8 cellular contexts compared by ENCODE assay signal in genomic region chr17:29179232-29180036, GRCh38. TPM values are rescaled to one million over a fixed set of nuclear protein-coding genes. Genes with fewer than 3 reads are reported as not detected.
DNase-seq lines count a peak whose midpoint lies in the region; ATAC-seq, FAIRE-seq and TF ChIP-seq lines count a peak whose summit lies in the region.

No MANE protein-coding gene starts in this region.

- BruUV-seq in GM12878 (replicated peaks; lab: Mats Ljungman, UMichigan), result no TSS peak

- peaks cover 6% of the 10 kb centered on the region for H3K27me3 Mint-ChIP-seq in activated CD8-positive, alpha-beta memory T cell treated with anti-CD3 and anti-CD28 coated beads, Interleukin-2, amount 10 ng/mL, durations not matched to agents 7 days and 5 days

- H3K9me3 Mint-ChIP-seq in activated CD8-positive, alpha-beta memory T cell treated with anti-CD3 and anti-CD28 coated beads, Interleukin-2, amount 10 ng/mL, durations not matched to agents 7 days and 5 days (ENCODE audit: low read depth), result no peaks in the 10 kb centered on the region

- H3K4me2 ChIP-seq in GM12878 (ENCODE audit: control insufficient read depth, insufficient read depth) (peak overlapping the region; percentile 88), smooth muscle cell (peak overlapping the region; percentile 94)

- peaks cover 3% of the 10 kb centered on the region; the same call in 1 of the 2 replicates for H3K79me2 ChIP-seq in GM12878 (ENCODE audit: control insufficient read depth, insufficient read depth, low read length)
- H3K79me2 ChIP-seq in smooth muscle cell (ENCODE audit: low read depth), result peaks cover 15% of the 10 kb centered on the region

- H3K9ac ChIP-seq in GM12878 (ENCODE audit: control insufficient read depth, insufficient read depth, low read length) (peak overlapping the region; percentile 35; the same call in 1 of the 2 replicates), smooth muscle cell (ENCODE audit: low read depth) (peak overlapping the region; percentile 47)

- H3K4me1 ChIP-seq in GM12878 (ENCODE audit: control insufficient read depth, insufficient read depth, low read length) (peaks cover 17% of the 10 kb centered on the region), smooth muscle cell (ENCODE audit: low read depth) (peaks cover 15% of the 10 kb centered on the region)

- POLR2A ChIA-PET in GM12878 (lab: Charles Lee), result interaction anchor here (0.5 to 1.9 kb wide), 7 partner anchors 28 to 115 kb away, joined by 3 to 21 read pairs (median 4); partner anchors contain the start of gene NUFIP2

- SMC1A ChIA-PET in GM12878 (lab: Charles Lee; ENCODE audit: uncharacterized antibody, unreplicated experiment), result interaction anchor here (0.7 to 9.2 kb wide), 9 partner anchors 15 to 214 kb away, joined by 3 to 158 read pairs (median 4); no protein-coding TSS in a partner anchor

- intact Hi-C loops in GM12878 (cut with micrococcal nuclease; ENCODE audit: unreplicated experiment), result loop anchor here (1.0 kb wide), 1 partner anchor 30 kb away; no protein-coding TSS in a partner anchor

- ATAC-seq in activated CD8-positive, alpha-beta memory T cell treated with anti-CD3 and anti-CD28 coated beads, Interleukin-2, amount 10 ng/mL, durations not matched to agents 7 days and 5 days, result no peak
- no peak for ATAC-seq in GM12878
- ATAC-seq in HG02623 (IDR thresholded peaks at IDR 0.05; ENCODE audit: unreplicated experiment), result no peak
- ATAC-seq in activated CD4-positive, CD25-positive, alpha-beta regulatory T cell treated with anti-CD3 and anti-CD28 coated beads, Interleukin-2, amount 50 U/mL, for 24 hours, result no peak

- peaks cover 34% of the 10 kb centered on the region for H3K4me1 Mint-ChIP-seq in activated CD8-positive, alpha-beta memory T cell treated with anti-CD3 and anti-CD28 coated beads, Interleukin-2, amount 10 ng/mL, durations not matched to agents 7 days and 5 days

- no peaks in the 10 kb centered on the region for H3K36me3 ChIP-seq in GM12878 (ENCODE audit: control insufficient read depth in 2 of 2, insufficient read depth in 2 of 2, low read length in 1 of 2)
- H3K36me3 ChIP-seq in smooth muscle cell (ENCODE audit: low read depth), result no peaks in the 10 kb centered on the region

- RAD21 ChIA-PET in GM12878 (lab: Charles Lee; ENCODE audit: unreplicated experiment), result interaction anchor here (0.6 to 10.4 kb wide), 15 partner anchors 16 to 214 kb away, joined by 3 to 207 read pairs (median 5); no protein-coding TSS in a partner anchor

- H3K27me3 ChIP-seq in GM12878 (replicated peaks in 1 of 2; ENCODE audit: control insufficient read depth in 2 of 2, insufficient read depth in 2 of 2, low read length in 1 of 2) (no peaks in the 10 kb centered on the region), smooth muscle cell (ENCODE audit: low read depth) (no peaks in the 10 kb centered on the region)

- CTCF ChIA-PET in activated CD8-positive, alpha-beta memory T cell treated with anti-CD3 and anti-CD28 coated beads, Interleukin-2, amount 10 ng/mL, durations not matched to agents 7 days and 5 days (lab: Charles Lee), result interaction anchor here (0.7 to 23.1 kb wide), 35 partner anchors 8 to 1833 kb away, joined by 3 to 541 read pairs (median 5); no protein-coding TSS in a partner anchor
- CTCF ChIA-PET in GM12878 (lab: Yijun Ruan, JAX), result interaction anchor here (0.7 to 12.9 kb wide), 21 partner anchors 10 to 357 kb away, joined by 3 to 260 read pairs (median 5); no protein-coding TSS in a partner anchor

- H3K27ac Mint-ChIP-seq in activated CD8-positive, alpha-beta memory T cell treated with anti-CD3 and anti-CD28 coated beads, Interleukin-2, amount 10 ng/mL, durations not matched to agents 7 days and 5 days, result no peak overlapping the region

- peak overlapping the region; percentile 72; the same call in 1 of the 2 replicates for H3K4me3 ChIP-seq in GM12878
- peak overlapping the region; percentile 66 for H3K4me3 ChIP-seq in smooth muscle cell

- no peaks in the 10 kb centered on the region for H3K36me3 Mint-ChIP-seq in activated CD8-positive, alpha-beta memory T cell treated with anti-CD3 and anti-CD28 coated beads, Interleukin-2, amount 10 ng/mL, durations not matched to agents 7 days and 5 days

- H2AFZ ChIP-seq in GM12878 (ENCODE audit: control insufficient read depth, low read depth, low read length), result peak overlapping the region; percentile 33; the same call in 1 of the 2 replicates
- H2AFZ ChIP-seq in smooth muscle cell (ENCODE audit: low read depth), result peak overlapping the region; percentile 68

- DNase-seq in activated CD8-positive, alpha-beta memory T cell treated with anti-CD3 and anti-CD28 coated beads, Interleukin-2, amount 10 ng/mL, durations not matched to agents 7 days and 5 days, result no peak
- no peak for DNase-seq in activated CD8-positive, alpha-beta memory T cell treated with anti-CD3 and anti-CD28 coated beads, Interleukin-2, amount 50 U/mL, for 48 hours
- DNase-seq in NCI-H510A (lab: John Stamatoyannopoulos, UW), result peak; percentile 27
- DNase-seq in GM12878 (ENCODE audit: low read depth, low spot score), result no peak
- DNase-seq in iPS-NIHi7 (ENCODE audit: extremely low spot score), result peak; percentile 79
- DNase-seq in smooth muscle cell (lab: John Stamatoyannopoulos, UW; ENCODE audit: unreplicated experiment), result no peak

- H3K4me3 Mint-ChIP-seq in activated CD8-positive, alpha-beta memory T cell treated with anti-CD3 and anti-CD28 coated beads, Interleukin-2, amount 10 ng/mL, durations not matched to agents 7 days and 5 days, result peak overlapping the region; percentile 14

- in situ Hi-C loops in GM12878 (cut with MboI), result no loop called here

- 61% methylated on average over 24 of the region's 28 CpGs for WGBS in GM12878 (ENCODE audit: insufficient coverage, insufficient replicate concordance, low lambda C conversion rate, missing lambda C conversion rate)
- 6% methylated on average over 24 of the region's 28 CpGs for WGBS in smooth muscle cell (ENCODE audit: low lambda C conversion rate)

- TF ChIP-seq CTCF in GM12878 (IDR thresholded peaks at IDR 0.05 in 2 of 3, conservative IDR thresholded peaks at IDR 0.05 in 1 of 3; ENCODE audit: control insufficient read depth in 2 of 3, extremely low read depth in 1 of 3, insufficient read depth in 1 of 3, low read depth in 3 of 3, low read length in 3 of 3) (no peak), smooth muscle cell (IDR thresholded peaks at IDR 0.05; ENCODE audit: borderline replicate concordance, insufficient read depth, poor library complexity, severe bottlenecking) (no peak)

- H3K9me3 ChIP-seq in GM12878 (replicated peaks; ENCODE audit: control insufficient read depth, insufficient read depth, low read length), result no peaks in the 10 kb centered on the region
- H3K9me3 ChIP-seq in smooth muscle cell (replicated peaks; ENCODE audit: low read depth), result no peaks in the 10 kb centered on the region

- H3F3A ChIP-seq in smooth muscle cell (ENCODE audit: low read depth), result no peaks in the 10 kb centered on the region

- H4K20me1 ChIP-seq in GM12878 (ENCODE audit: control insufficient read depth, insufficient read depth) (no peaks in the 10 kb centered on the region), smooth muscle cell (ENCODE audit: low read depth) (peaks cover 11% of the 10 kb centered on the region)

- TF ChIP-seq EP300 in GM12878 (IDR thresholded peaks at IDR 0.05; ENCODE audit: borderline replicate concordance in 1 of 2, control insufficient read depth in 1 of 2, low read depth in 2 of 2, low read length in 2 of 2), result no peak

- TF ChIP-seq RAD21 in GM12878 (IDR thresholded peaks at IDR 0.05; ENCODE audit: insufficient read depth, low read depth, low read length), result no peak

- no peak overlapping the region for H3K27ac ChIP-seq in GM12878 (ENCODE audit: control insufficient read depth, insufficient read depth)
- no peak overlapping the region for H3K27ac ChIP-seq in smooth muscle cell (ENCODE audit: low read depth)

- no peak for TF ChIP-seq POLR2A in GM12878 (IDR thresholded peaks at IDR 0.05; ENCODE audit: low read depth, low read length)

- FAIRE-seq in GM12878 (lab: Jason Lieb, UNC), result no peak

TF ChIP-seq in GM12878, 131 proteins besides CTCF, POLR2A, EP300 and RAD21 (continues in another document):
- no peak for TF ChIP-seq SMARCA5 (IDR thresholded peaks at IDR 0.05)
- TF ChIP-seq PAX5 (IDR thresholded peaks at IDR 0.05; ENCODE audit: borderline replicate concordance, low read depth, low read length), result no peak
- no peak for TF ChIP-seq FOXM1 (IDR thresholded peaks at IDR 0.05; ENCODE audit: low read depth, low read length)
- TF ChIP-seq JUND (IDR thresholded peaks at IDR 0.05; ENCODE audit: low read depth, low read length), result no peak

RNA-seq across cellular contexts. Expression of gene MYO18A, which starts 0.8 kb away (rescaled TPM):
- total RNA-seq in activated CD8-positive, alpha-beta memory T cell treated with anti-CD3 and anti-CD28 coated beads, Interleukin-2, amount 10 ng/mL, durations not matched to agents 7 days and 5 days, result 10 to 100 TPM; 67.7 to 85.8 TPM
- total RNA-seq in GM12878 (2013; cell fraction: nucleolus; rRNA removed), result 128 and 136 TPM in 2 replicates
- 42.8 and 43.5 TPM in 2 replicates for total RNA-seq in GM12878 (2014; rRNA removed)
- total RNA-seq in GM12878 (2014; rRNA removed; fragmentation: Illumina TruSeq; extraction: Trizol), result 21.5 and 24.4 TPM in 2 replicates
- total RNA-seq in GM12878 (2021), result 60.9 and 66.0 TPM in 2 replicates
- 33.0 TPM for polyA plus RNA-seq in GM12878 (2011; ENCODE audit: low read depth)
- polyA plus RNA-seq in GM12878 (2011; rRNA removed), result 4.6 and 9.8 TPM in 2 replicates
- polyA plus RNA-seq in GM12878 (2011; cell fraction: cytosol; rRNA removed), result 10.8 and 17.4 TPM in 2 replicates
- polyA plus RNA-seq in GM12878 (2011; cell fraction: nucleus; rRNA removed), result 55.4 and 69.1 TPM in 2 replicates
- polyA plus RNA-seq in GM12878 (2012), result 41.6 and 45.2 TPM in 2 replicates
- polyA plus RNA-seq in GM12878 (2014; fragmentation: Illumina TruSeq; extraction: Trizol), result 23.0 and 31.3 TPM in 2 replicates
- polyA plus RNA-seq in GM12878 (2014; fragmentation: Nextera tagmentation; extraction: Ambion mirVana), result 1 to 10 TPM; 2.9 to 3.9 TPM
- polyA plus RNA-seq in GM12878 (2014; rRNA removed), result 31.2 and 42.9 TPM in 2 replicates
- polyA plus RNA-seq in GM12878 (2016; fragmentation: Nextera tagmentation; extraction: Ambion mirVana), result 10 to 100 TPM; 23.2 to 24.6 TPM
- 22.6 and 34.3 TPM in 2 replicates for polyA minus RNA-seq in GM12878 (2011; rRNA and poly(A)+ RNA removed)
- 11.6 and 18.6 TPM in 2 replicates for polyA minus RNA-seq in GM12878 (2011; cell fraction: cytosol; rRNA and poly(A)+ RNA removed)
- 38.1 and 52.6 TPM in 2 replicates for polyA minus RNA-seq in GM12878 (2011; cell fraction: nucleus; rRNA and poly(A)+ RNA removed)
- total RNA-seq in smooth muscle cell, result 16.0 and 18.0 TPM in 2 replicates
- 21.2 and 22.1 TPM in 2 replicates for polyA plus RNA-seq in smooth muscle cell

Comparison
In these comparisons a context has a peak if more than half of its experiments do, and no peak if none do; other contexts are left out.
1. DNase-seq: peak in NCI-H510A (single experiment) and iPS-NIHi7 (single experiment); none in activated CD8-positive, alpha-beta memory T cell treated with anti-CD3 and anti-CD28 coated beads, Interleukin-2, amount 10 ng/mL, durations not matched to agents 7 days and 5 days (single experiment), activated CD8-positive, alpha-beta memory T cell treated with anti-CD3 and anti-CD28 coated beads, Interleukin-2, amount 50 U/mL, for 48 hours (single experiment), GM12878 (single experiment) and smooth muscle cell (single experiment).